26 cellular contexts compared by ENCODE assay signal in the genomic region with DNA sequence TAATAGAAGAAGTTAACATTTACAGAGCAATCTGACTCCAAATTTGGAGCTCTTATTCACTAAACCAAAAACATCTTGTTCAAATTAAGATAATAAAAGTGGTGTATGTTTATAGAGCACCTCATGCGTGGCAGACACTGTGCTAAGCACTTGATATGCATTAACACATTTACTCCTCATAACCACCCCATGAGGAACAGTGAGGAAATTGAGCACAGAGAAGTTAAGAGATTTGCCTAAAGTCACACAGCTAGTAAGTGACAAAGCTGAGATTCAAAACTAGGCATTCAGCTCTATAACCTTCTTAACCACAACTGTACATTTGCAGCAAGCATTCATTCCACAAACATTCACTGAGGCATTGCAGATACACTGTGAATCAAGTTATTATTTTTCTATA.
"Had no signal": no experiment of that assay in that cellular context is flagged by ENCODE, and none has a peak within 500 bp of the region (broad histone marks: within the 10 kb centered on the region; RNA-seq: fewer than 3 reads in every experiment).

No MANE protein-coding gene starts in this region.

- H3K9me3 ChIP-seq: breast epithelium, heart left ventricle, left lung, lower lobe of right lung, right lobe of liver, thoracic aorta had no signal

- H3K27ac ChIP-seq: breast epithelium, foreskin keratinocyte, left lung, lower lobe of right lung, right lobe of liver had no signal

- DNase-seq: activated CD4-positive, alpha-beta memory T cell treated with anti-CD3 and anti-CD28 coated beads, Interleukin-2, amount 10 ng/mL, durations not matched to agents 7 days and 5 days; activated CD4-positive, alpha-beta T cell treated with anti-CD3 and anti-CD28 coated beads for 1 hour; activated CD4-positive, alpha-beta T cell treated with anti-CD3 and anti-CD28 coated beads, Interleukin-2, amount 10 ng/mL, durations not matched to agents 7 days and 5 days; activated naive CD8-positive, alpha-beta T cell treated with anti-CD3 and anti-CD28 coated beads, Interleukin-2, amount 50 U/mL, for 24 hours; activated T-cell treated with anti-CD3 and anti-CD28 coated beads, Interleukin-2, amount 50 U/mL, for 4 hours; amygdala; central memory CD4-positive, alpha-beta T cell; endodermal cell; foreskin keratinocyte; heart left ventricle; left lung; lower lobe of right lung; mesenchymal stem cell; naive thymus-derived CD8-positive, alpha-beta T cell; right lobe of liver; stimulated activated CD4-positive, alpha-beta T cell treated with anti-CD3 and anti-CD28 coated beads, Interleukin-4, amount 100 ng/mL, for 1 hour; T-helper 17 cell; T1000; trophoblast cell had no signal

- ATAC-seq: activated naive CD8-positive, alpha-beta T cell treated with anti-CD3 and anti-CD28 coated beads, Interleukin-2, amount 50 U/mL, for 24 hours; activated T-cell treated with anti-CD3 and anti-CD28 coated beads, Interleukin-2, amount 50 U/mL, for 4 hours; activated T-helper 17 cell treated with anti-CD3 and anti-CD28 coated beads, Interleukin-2, amount 50 U/mL, for 72 hours; esophagus mucosa; foreskin keratinocyte; left lung; lower lobe of right lung; naive thymus-derived CD8-positive, alpha-beta T cell; right lobe of liver; T-helper 17 cell; WTC11 had no signal

- H3K36me3 ChIP-seq: breast epithelium, heart left ventricle, left lung, lower lobe of right lung, right lobe of liver, thoracic aorta had no signal

- H3K27me3 ChIP-seq: breast epithelium, foreskin keratinocyte, heart left ventricle, left lung, right lobe of liver had no signal

- H3K4me1 ChIP-seq: breast epithelium, foreskin keratinocyte, left lung, lower lobe of right lung, right lobe of liver had no signal

- H3K4me3 ChIP-seq: breast epithelium, heart left ventricle, left lung, lower lobe of right lung, right lobe of liver, thoracic aorta had no signal

- FAIRE-seq: islet of Langerhans, urothelium cell line had no signal
